20 cellular contexts compared by ENCODE assay signal in genomic region chr3:172356427-172356826, GRCh38.
"Had no signal": no experiment of that assay in that cellular context is flagged by ENCODE, and none has a peak within 500 bp of the region (broad histone marks: within the 10 kb centered on the region; RNA-seq: fewer than 3 reads in every experiment).

No MANE protein-coding gene starts in this region.

- H3K27me3 Mint-ChIP-seq: activated B cell treated with CpG ODN at 0.5 μM for 24 hours; activated naive CD8-positive, alpha-beta T cell treated with anti-CD3 and anti-CD28 coated beads, Interleukin-2, amount 10 ng/mL, durations not matched to agents 7 days and 5 days; activated T-cell treated with anti-CD3 and anti-CD28 coated beads, Interleukin-2, amount 50 U/mL, for 24 hours; brain; dendritic cell treated with granulocyte-macrophage colony-stimulating factor and Interleukin-4, amounts not matched to agents 40 ng/mL and 50 ng/mL, for 4 days; naive thymus-derived CD4-positive, alpha-beta T cell; stimulated activated naive CD8-positive, alpha-beta T cell treated with anti-CD3 and anti-CD28 coated beads, Interleukin-15, amount 100 ng/mL, for 72 hours had no signal

- H3K9me3 ChIP-seq: left ventricle myocardium inferior, suprapubic skin, upper lobe of right lung had no signal

- H3K4me3 Mint-ChIP-seq: activated B cell treated with CpG ODN at 0.5 μM for 24 hours; activated CD8-positive, alpha-beta T cell treated with anti-CD3 and anti-CD28 coated beads, Interleukin-2, amount 10 ng/mL, durations not matched to agents 7 days and 5 days; activated naive CD8-positive, alpha-beta T cell treated with anti-CD3 and anti-CD28 coated beads, Interleukin-2, amount 10 ng/mL, durations not matched to agents 7 days and 5 days; activated T-cell treated with anti-CD3 and anti-CD28 coated beads, Interleukin-2, amount 50 U/mL, for 24 hours; brain; dendritic cell treated with granulocyte-macrophage colony-stimulating factor and Interleukin-4, amounts not matched to agents 40 ng/mL and 50 ng/mL, for 4 days; naive thymus-derived CD4-positive, alpha-beta T cell; stimulated activated naive CD8-positive, alpha-beta T cell treated with anti-CD3 and anti-CD28 coated beads, Interleukin-15, amount 100 ng/mL, for 72 hours had no signal

- H3K9me3 Mint-ChIP-seq: activated B cell treated with CpG ODN at 0.5 μM for 24 hours; activated T-cell treated with anti-CD3 and anti-CD28 coated beads, Interleukin-2, amount 50 U/mL, for 24 hours; activated T-helper 2 cell treated with anti-CD3 and anti-CD28 coated beads, Interferon-gamma antibody, Interleukin-2, Interleukin-4, amounts not matched to agents 10 μg/mL and 5 μg/mL and 100 μg/mL, durations not matched to agents 14 hours and 24 hours and 36 hours; dendritic cell treated with granulocyte-macrophage colony-stimulating factor and Interleukin-4, amounts not matched to agents 40 ng/mL and 50 ng/mL, for 4 days; stimulated activated naive CD8-positive, alpha-beta T cell treated with anti-CD3 and anti-CD28 coated beads, Interleukin-15, amount 100 ng/mL, for 72 hours had no signal

- H3K4me1 ChIP-seq: upper lobe of right lung had no signal

- H3K27ac Mint-ChIP-seq: activated B cell treated with CpG ODN at 0.5 μM for 24 hours; activated CD8-positive, alpha-beta T cell treated with anti-CD3 and anti-CD28 coated beads, Interleukin-2, amount 10 ng/mL, durations not matched to agents 7 days and 5 days; activated naive CD8-positive, alpha-beta T cell treated with anti-CD3 and anti-CD28 coated beads, Interleukin-2, amount 10 ng/mL, durations not matched to agents 7 days and 5 days; activated T-cell treated with anti-CD3 and anti-CD28 coated beads, Interleukin-2, amount 50 U/mL, for 24 hours; activated T-helper 2 cell treated with anti-CD3 and anti-CD28 coated beads, Interferon-gamma antibody, Interleukin-2, Interleukin-4, amounts not matched to agents 10 μg/mL and 5 μg/mL and 100 μg/mL, durations not matched to agents 14 hours and 24 hours and 36 hours; dendritic cell treated with granulocyte-macrophage colony-stimulating factor and Interleukin-4, amounts not matched to agents 40 ng/mL and 50 ng/mL, for 4 days had no signal

- H3K4me1 Mint-ChIP-seq: activated B cell treated with CpG ODN at 0.5 μM for 24 hours; activated naive CD8-positive, alpha-beta T cell treated with anti-CD3 and anti-CD28 coated beads, Interleukin-2, amount 10 ng/mL, durations not matched to agents 7 days and 5 days; stimulated activated naive CD8-positive, alpha-beta T cell treated with anti-CD3 and anti-CD28 coated beads, Interleukin-15, amount 100 ng/mL, for 72 hours had no signal

- H3K27ac ChIP-seq: left ventricle myocardium inferior, suprapubic skin, upper lobe of right lung had no signal

- H3K4me3 ChIP-seq: heart right ventricle, left ventricle myocardium inferior, suprapubic skin, upper lobe of right lung had no signal

- H3K27me3 ChIP-seq: heart right ventricle, suprapubic skin, upper lobe of right lung had no signal

- DNase-seq: activated B cell treated with CpG ODN at 0.5 μM for 24 hours; activated CD4-positive, alpha-beta T cell treated with anti-CD3 and anti-CD28 coated beads for 4 hours; activated CD8-positive, alpha-beta T cell treated with anti-CD3 and anti-CD28 coated beads, Interleukin-2, amount 10 ng/mL, durations not matched to agents 7 days and 5 days; activated naive CD4-positive, alpha-beta T cell treated with Interleukin-2 at 50 U/mL for 16 hours; activated naive CD8-positive, alpha-beta T cell treated with anti-CD3 and anti-CD28 coated beads, Interleukin-2, amount 10 ng/mL, durations not matched to agents 7 days and 5 days; activated T-cell treated with anti-CD3 and anti-CD28 coated beads, Interleukin-2, amount 50 U/mL, for 24 hours; central memory CD4-positive, alpha-beta T cell; effector CD8-positive, alpha-beta T cell; heart right ventricle; left ventricle myocardium inferior; naive thymus-derived CD4-positive, alpha-beta T cell; posterior cingulate gyrus; stimulated activated naive CD8-positive, alpha-beta T cell treated with anti-CD3 and anti-CD28 coated beads, Interleukin-15, amount 100 ng/mL, for 72 hours; T-helper 1 cell; T-helper 9 cell; upper lobe of right lung had no signal
